ENCODE assay signal across 30 cellular contexts in genomic region chr12:117684471-117684870, GRCh38.
DNase-seq lines count a peak whose midpoint lies in the region; ATAC-seq and TF ChIP-seq lines count a peak whose summit lies in the region.
"Had no signal": no experiment of that assay in that cellular context is flagged by ENCODE, and none has a peak within 500 bp of the region (broad histone marks: within the 10 kb centered on the region; RNA-seq: fewer than 3 reads in every experiment).

No MANE protein-coding gene starts in this region.

- H3K27ac ChIP-seq in SK-N-SH (ENCODE audit: low read depth in 2 of 2, low read length in 1 of 2), result peak overlapping the region; percentile 94 to 97
- peak overlapping the region; percentile 69 to 86 (median 78) for H3K27ac ChIP-seq in body of pancreas
- H3K27ac ChIP-seq in mesendoderm (ENCODE audit: low read depth, low read length), result no peak overlapping the region
- H3K27ac ChIP-seq in A673 (ENCODE audit: low read depth, low read length, poor library complexity, severe bottlenecking), result no peak overlapping the region
- H3K27ac ChIP-seq: 22Rv1, heart right ventricle, RWPE1, SK-N-MC had no signal

- no peaks in the 10 kb centered on the region for H3K27me3 ChIP-seq in SK-N-SH (ENCODE audit: insufficient read depth)
- H3K27me3 ChIP-seq in body of pancreas, result no peaks in the 10 kb centered on the region
- H3K27me3 ChIP-seq in mesendoderm (ENCODE audit: insufficient read depth, low read length, poor library complexity), result no peaks in the 10 kb centered on the region
- peaks cover 10% of the 10 kb centered on the region for H3K27me3 ChIP-seq in A673 (replicated peaks; ENCODE audit: insufficient read depth, low read depth, low read length, poor library complexity)
- H3K27me3 ChIP-seq: transverse colon had no signal

- TF ChIP-seq RAD21 in SK-N-SH (IDR thresholded peaks at IDR 0.05; ENCODE audit: low read length), result no peak

- POLR2A ChIA-PET in SK-N-SH (lab: Yijun Ruan, JAX) (interaction anchor here (1.0 to 1.3 kb wide), 2 partner anchors 317 to 321 kb away, joined by 3 to 4 read pairs; no protein-coding TSS in a partner anchor), A673 (lab: Charles Lee; ENCODE audit: low non-redundant PET) (no interaction called here)

- H4K20me1 ChIP-seq in SK-N-SH (ENCODE audit: insufficient read depth), result no peaks in the 10 kb centered on the region

- intact Hi-C loops in body of pancreas (cut with DNase I) (no loop called here), A673 (cut with micrococcal nuclease; ENCODE audit: unreplicated experiment) (no loop called here)

- no peak for TF ChIP-seq POLR2A in body of pancreas (IDR thresholded peaks at IDR 0.05)

- BruUV-seq in A673 (replicated peaks; lab: Mats Ljungman, UMichigan), result no TSS peak

- TF ChIP-seq EP300 in SK-N-SH (IDR thresholded peaks at IDR 0.05; ENCODE audit: borderline replicate concordance in 1 of 2, low read depth in 1 of 2, low read length in 1 of 2), result no peak

- H3K56ac ChIP-seq in mesendoderm (ENCODE audit: low read length), result no peak overlapping the region

- no peaks in the 10 kb centered on the region for H3K36me3 ChIP-seq in SK-N-SH (replicated peaks in 1 of 2; ENCODE audit: control insufficient read depth in 1 of 2, insufficient read depth in 2 of 2, low read length in 1 of 2)
- H3K36me3 ChIP-seq in body of pancreas (replicated peaks in 1 of 2; ENCODE audit: insufficient read depth in 1 of 2, low read depth in 2 of 2), result no peaks in the 10 kb centered on the region
- no peaks in the 10 kb centered on the region for H3K36me3 ChIP-seq in mesendoderm (ENCODE audit: control insufficient read depth, insufficient read depth, low read length)
- no peaks in the 10 kb centered on the region for H3K36me3 ChIP-seq in A673 (ENCODE audit: insufficient read depth, low read length, poor library complexity, severe bottlenecking)
- H3K36me3 ChIP-seq: esophagus squamous epithelium, heart right ventricle, transverse colon had no signal

- H3K79me1 ChIP-seq in mesendoderm (ENCODE audit: low read length), result no peaks in the 10 kb centered on the region

- peak overlapping the region; percentile 86 for H4K5ac ChIP-seq in mesendoderm (ENCODE audit: low read length)

- H3K4me1 ChIP-seq in SK-N-SH (ENCODE audit: control insufficient read depth in 1 of 2, insufficient read depth in 2 of 2, low read depth in 1 of 2, low read length in 1 of 2) (peaks cover 35 to 44% of the 10 kb centered on the region in 2 experiments), body of pancreas (peaks cover 24% of the 10 kb centered on the region), mesendoderm (ENCODE audit: control insufficient read depth, low read depth, low read length) (peaks cover 4% of the 10 kb centered on the region), A673 (ENCODE audit: insufficient read depth, low read length, poor library complexity, severe bottlenecking) (no peaks in the 10 kb centered on the region)

- CTCF ChIA-PET in SK-N-SH (lab: Yijun Ruan, JAX) (interaction anchor here (1.0 to 2.1 kb wide), 11 partner anchors 10 to 317 kb away, joined by 3 to 19 read pairs (median 3); no protein-coding TSS in a partner anchor), A673 (lab: Charles Lee) (no interaction called here)

- H2AK5ac ChIP-seq in mesendoderm (ENCODE audit: low read length), result no peak overlapping the region

- H3F3A ChIP-seq in SK-N-SH (replicated peaks; ENCODE audit: insufficient read depth), result peaks cover 41% of the 10 kb centered on the region

- no peak overlapping the region for H3K4ac ChIP-seq in mesendoderm (ENCODE audit: low read depth, low read length)

- TF ChIP-seq CTCF in SK-N-SH (IDR thresholded peaks at IDR 0.05) (no peak), body of pancreas (IDR thresholded peaks at IDR 0.05) (no peak), GM20000 (IDR thresholded peaks at IDR 0.05; ENCODE audit: extremely low read depth, missing control alignments) (no peak), A673 (conservative IDR thresholded peaks at IDR 0.05; ENCODE audit: low read depth, low read length) (no peak)

- H3K4me2 ChIP-seq in SK-N-SH, result peak overlapping the region; percentile 70
- no peak overlapping the region for H3K4me2 ChIP-seq in mesendoderm (ENCODE audit: low read length)

- H3K9me3 ChIP-seq in SK-N-SH (no peaks in the 10 kb centered on the region), body of pancreas (no peaks in the 10 kb centered on the region), A673 (ENCODE audit: low read depth, low read length, poor library complexity, severe bottlenecking) (no peaks in the 10 kb centered on the region)
- H3K9me3 ChIP-seq: esophagus squamous epithelium, heart right ventricle, transverse colon had no signal

- H2BK120ac ChIP-seq in mesendoderm (ENCODE audit: low read depth, low read length), result no peak overlapping the region

- ATAC-seq in SK-N-SH treated with all-trans-retinoic acid at 6 μM for 48 hours (no peak), body of pancreas (no peak)
- ATAC-seq: GM23338, K562, T-helper 17 cell had no signal

- no peak overlapping the region for H2BK5ac ChIP-seq in mesendoderm (ENCODE audit: low read length)

- H3K23ac ChIP-seq in mesendoderm (ENCODE audit: low read length), result no peak overlapping the region

- H3K9me2 ChIP-seq in SK-N-SH, result no peaks in the 10 kb centered on the region

- WGBS in SK-N-SH (ENCODE audit: low lambda C conversion rate), result 83% methylated on average over 6 of the region's 6 CpGs
- WGBS in body of pancreas, 2 donors, result 85% methylated on average over 6 of the region's 6 CpGs
- WGBS in mesendoderm (ENCODE audit: extremely low coverage, insufficient coverage, low lambda C conversion rate), result no CpG with 5 or more reads among the region's 6 CpGs

- H3K79me2 ChIP-seq in SK-N-SH (ENCODE audit: insufficient read depth) (no peaks in the 10 kb centered on the region), mesendoderm (ENCODE audit: control insufficient read depth, insufficient read depth, low read length) (no peaks in the 10 kb centered on the region)

- H3K4me3 ChIP-seq in SK-N-SH (ENCODE audit: low read depth in 2 of 2, low read length in 1 of 2), result no peak overlapping the region
- H3K4me3 ChIP-seq in body of pancreas, result no peak overlapping the region
- H3K4me3 ChIP-seq in mesendoderm (ENCODE audit: low read length), result no peak overlapping the region
- no peak overlapping the region for H3K4me3 ChIP-seq in A673 (ENCODE audit: low read depth, low read length, poor library complexity, severe bottlenecking)
- H3K4me3 ChIP-seq: esophagus squamous epithelium, GM23338, heart right ventricle, K562, SK-N-MC, transverse colon had no signal

- H3K9ac ChIP-seq in SK-N-SH (peak overlapping the region; percentile 75; the same call in 1 of the 2 replicates), mesendoderm (ENCODE audit: low read length) (no peak overlapping the region)

- DNase-seq in SK-N-SH, result no peak
- peak in 2 of 4 donors; percentile 8 to 24 for DNase-seq in body of pancreas
- no peak for DNase-seq in mesendoderm
- no peak for DNase-seq in GM20000 (ENCODE audit: low spot score)
- no peak for DNase-seq in occipital lobe (lab: John Stamatoyannopoulos, UW)
- DNase-seq in A673 (ENCODE audit: low spot score), result no peak
- DNase-seq in NCI-H1092 treated with DMSO at 0.1 percent for 48 hours (lab: John Stamatoyannopoulos, UW), result no peak
- DNase-seq: activated CD4-positive, alpha-beta T cell treated with anti-CD3 and anti-CD28 coated beads, Interleukin-2, amount 50 U/mL, for 48 hours; activated CD4-positive, CD25-positive, alpha-beta regulatory T cell treated with anti-CD3 and anti-CD28 coated beads, Interleukin-2, amount 50 U/mL, for 72 hours; activated gamma-delta T cell treated with Interleukin-2 at 50 U/mL for 16 hours; activated naive CD8-positive, alpha-beta T cell treated with anti-CD3 and anti-CD28 coated beads, Interleukin-2, amount 10 ng/mL, durations not matched to agents 7 days and 5 days; activated T-cell treated with anti-CD3 and anti-CD28 coated beads, Interleukin-2, amount 50 U/mL, for 48 hours; AML-193; aorta; CD4-positive, alpha-beta T cell; esophagus squamous epithelium; foreskin melanocyte; heart right ventricle; NCI-H1105; NCI-H187; NCI-H446 treated with DMSO at 0.1 percent for 48 hours; stimulated activated CD4-positive, alpha-beta T cell treated with anti-CD3 and anti-CD28 coated beads, Interleukin-4, amount 100 ng/mL, for 4 hours; T-helper 17 cell had no signal

- no peak overlapping the region for H3K18ac ChIP-seq in mesendoderm (ENCODE audit: low read length)

- H2BK15ac ChIP-seq in mesendoderm (replicated peaks; ENCODE audit: low read depth), result no peak overlapping the region

- no peak overlapping the region for H4K8ac ChIP-seq in mesendoderm (ENCODE audit: low read depth, low read length)

- H2AFZ ChIP-seq in SK-N-SH (ENCODE audit: low read depth), result no peak overlapping the region

TF ChIP-seq in SK-N-SH, 30 proteins besides CTCF, POLR2A, EP300 and RAD21 (continues in another document):
- TF ChIP-seq, protein P1, sequence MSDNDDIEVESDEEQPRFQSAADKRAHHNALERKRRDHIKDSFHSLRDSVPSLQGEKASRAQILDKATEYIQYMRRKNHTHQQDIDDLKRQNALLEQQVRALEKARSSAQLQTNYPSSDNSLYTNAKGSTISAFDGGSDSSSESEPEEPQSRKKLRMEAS (IDR thresholded peaks at IDR 0.05; ENCODE audit: low read depth), result no peak

TF ChIP-seq in SK-N-SH treated with all-trans-retinoic acid at 6 μM for 48 hours, 23 proteins besides CTCF, POLR2A, EP300 and RAD21 (continues in another document):
- TF ChIP-seq POU6F1 (CRISPR knock-in tag; IDR thresholded peaks at IDR 0.05; ENCODE audit: borderline replicate concordance, low read depth), result no peak
- TF ChIP-seq OSR1 (CRISPR knock-in tag; IDR thresholded peaks at IDR 0.05), result no peak
- no peak for TF ChIP-seq ZFP30 (CRISPR knock-in tag; IDR thresholded peaks at IDR 0.05)
- TF ChIP-seq GLIS3 (CRISPR knock-in tag; IDR thresholded peaks at IDR 0.05), result no peak
- no peak for TF ChIP-seq SNAI2 (CRISPR knock-in tag; IDR thresholded peaks at IDR 0.05)
- TF ChIP-seq ZC3H10 (CRISPR knock-in tag; IDR thresholded peaks at IDR 0.05), result no peak

Comparison
In these comparisons a context has a peak if more than half of its experiments do, and no peak if none do; other contexts are left out.
1. H3K27ac ChIP-seq: peak in SK-N-SH (2 of 2) and body of pancreas (4 of 4); none in mesendoderm (single experiment) and A673 (single experiment).